ENCODE assay signal across 8 cellular contexts in genomic region chr19:10288662-10289166, GRCh38. TPM values are rescaled to one million over a fixed set of nuclear protein-coding genes. Genes with fewer than 3 reads are reported as not detected.
DNase-seq lines count a peak whose midpoint lies in the region; ATAC-seq and TF ChIP-seq lines count a peak whose summit lies in the region.

No MANE protein-coding gene starts in this region.

- H3K9me3 ChIP-seq in PC-3 (ENCODE audit: low read length), result no peaks in the 10 kb centered on the region

- H4K20me1 ChIP-seq in GM23338 (replicated peaks; ENCODE audit: insufficient read depth) (no peaks in the 10 kb centered on the region; the same call in 1 of the 2 replicates), PC-3 (ENCODE audit: low read length) (no peaks in the 10 kb centered on the region)

- H3K9me2 ChIP-seq in GM23338 (ENCODE audit: insufficient read depth), result no peaks in the 10 kb centered on the region
- H3K9me2 ChIP-seq in PC-3 (replicated peaks; ENCODE audit: low read length), result no peaks in the 10 kb centered on the region

- H3K27me3 Mint-ChIP-seq in GM23338 (ENCODE audit: insufficient read depth, low read depth, poor library complexity), result peaks cover 75% of the 10 kb centered on the region
- H3K27me3 Mint-ChIP-seq in mesothelial cell of epicardium (ENCODE audit: low read depth), result peaks cover 93% of the 10 kb centered on the region

- peaks cover 31% of the 10 kb centered on the region for H3K4me1 Mint-ChIP-seq in GM23338
- peaks cover 45% of the 10 kb centered on the region for H3K4me1 Mint-ChIP-seq in mesothelial cell of epicardium

- H3K9ac ChIP-seq in PC-3 (ENCODE audit: low read length), result no peak overlapping the region

- H2AFZ ChIP-seq in GM23338 (peak overlapping the region; percentile 96), PC-3 (ENCODE audit: low read length) (peak overlapping the region; percentile 80)

- in situ Hi-C loops in brain microvascular endothelial cell (cut with HindIII; ENCODE audit: low pct_ligation_motif_present, low sequenced_read_pairs), result no loop called here

- peak overlapping the region; percentile 55 for H3K4me3 ChIP-seq in BJ (ENCODE audit: low read depth, low read length)
- peak overlapping the region; percentile 71 for H3K4me3 ChIP-seq in GM23338
- H3K4me3 ChIP-seq in PC-3 (ENCODE audit: low read length), result peak overlapping the region; percentile 69
- peak overlapping the region; percentile 32 for H3K4me3 ChIP-seq in brain microvascular endothelial cell (ENCODE audit: low read depth, low read length)

- BruUV-seq in PC-3 (replicated peaks; lab: Mats Ljungman, UMichigan), result no TSS peak

- H3K36me3 ChIP-seq in BJ (ENCODE audit: control insufficient read depth, insufficient read depth, low read length), result peaks cover 11% of the 10 kb centered on the region
- H3K36me3 ChIP-seq in GM23338 (ENCODE audit: insufficient read depth), result no peaks in the 10 kb centered on the region
- 0 out of 2 replicates have a peak, but pooled peaks cover 3% of the 10 kb centered on the region for H3K36me3 ChIP-seq in PC-3 (ENCODE audit: low read depth, low read length)
- H3K36me3 ChIP-seq in brain microvascular endothelial cell (replicated peaks), result peaks cover 13% of the 10 kb centered on the region

- H3K4me3 Mint-ChIP-seq in GM23338, result peak overlapping the region; percentile 77
- H3K4me3 Mint-ChIP-seq in mesothelial cell of epicardium, result peak overlapping the region; percentile 70

- intact Hi-C loops in PC-3 (cut with micrococcal nuclease), result no loop called here

- CTCF ChIA-PET in BJ (lab: Yijun Ruan, JAX), result interaction anchor here (0.8 to 6.6 kb wide), 5 partner anchors 12 to 357 kb away, joined by 3 to 45 read pairs (median 4); partner anchors contain the start of gene ICAM1
- CTCF ChIA-PET in PC-3 (lab: Charles Lee), result interaction anchor here (1.0 to 1.2 kb wide), 2 partner anchors 19 to 115 kb away, joined by 5 read pairs; no protein-coding TSS in a partner anchor

- H3K4me1 ChIP-seq in GM23338 (ENCODE audit: insufficient read depth) (peaks cover 24% of the 10 kb centered on the region), PC-3 (ENCODE audit: insufficient read depth, low read length) (peaks cover 29% of the 10 kb centered on the region)

- H3F3A ChIP-seq in GM23338 (replicated peaks; ENCODE audit: low read depth), result peaks cover 19% of the 10 kb centered on the region; the same call in 1 of the 2 replicates
- H3F3A ChIP-seq in PC-3 (ENCODE audit: low read length, unreplicated experiment), result no peaks in the 10 kb centered on the region

- H3K9me3 Mint-ChIP-seq in GM23338, result peaks cover 3% of the 10 kb centered on the region; the same call in 1 of the 3 replicates
- no peaks in the 10 kb centered on the region for H3K9me3 Mint-ChIP-seq in mesothelial cell of epicardium

- POLR2A ChIA-PET in BJ (lab: Charles Lee) (interaction anchor here (0.9 kb wide), 1 partner anchor 8 kb away, joined by 3 read pairs; no protein-coding TSS in a partner anchor), PC-3 (lab: Charles Lee; ENCODE audit: unreplicated experiment) (no interaction called here)

- H3K4me2 ChIP-seq in GM23338, result peak overlapping the region; percentile 94
- peak overlapping the region; percentile 95 for H3K4me2 ChIP-seq in PC-3 (ENCODE audit: low read length)

- peak; percentile 26 for ATAC-seq in GM23338
- peak; percentile 16; the same call in 1 of the 2 replicates for ATAC-seq in PC-3

- H3K36me3 Mint-ChIP-seq in GM23338 (ENCODE audit: low read depth) (peaks cover 8% of the 10 kb centered on the region; the same call in 2 of the 3 replicates), mesothelial cell of epicardium (no peaks in the 10 kb centered on the region)

- TF ChIP-seq CTCF in BJ (IDR thresholded peaks at IDR 0.05; ENCODE audit: insufficient read depth, low read depth, low read length), result no peak
- TF ChIP-seq CTCF in GM23338 (conservative IDR thresholded peaks at IDR 0.05; ENCODE audit: low read depth in 2 of 2), result no peak
- TF ChIP-seq CTCF in PC-3 (conservative IDR thresholded peaks at IDR 0.05; ENCODE audit: low read depth, low read length), result no peak
- TF ChIP-seq CTCF in brain microvascular endothelial cell (IDR thresholded peaks at IDR 0.05; ENCODE audit: low read depth, low read length, missing control alignments), result no peak
- no peak for TF ChIP-seq CTCF in mesothelial cell of epicardium (IDR thresholded peaks at IDR 0.05; ENCODE audit: unreplicated experiment)

- H3K27ac Mint-ChIP-seq in GM23338 (peak overlapping the region; percentile 80; the same call in 1 of the 2 replicates), mesothelial cell of epicardium (peak overlapping the region; percentile 71)

- H3K27ac ChIP-seq in GM23338 (ENCODE audit: low read depth), result no peak overlapping the region
- no peak overlapping the region for H3K27ac ChIP-seq in PC-3 (ENCODE audit: low read length)
- no peak overlapping the region for H3K27ac ChIP-seq in brain microvascular endothelial cell

- DNase-seq in BJ (ENCODE audit: low read depth), result no peak
- DNase-seq in GM23338 (ENCODE audit: low spot score), result peak; percentile 83
- peak; percentile 57 for DNase-seq in PC-3
- no peak for DNase-seq in brain microvascular endothelial cell
- no peak for DNase-seq in mesothelial cell of epicardium (ENCODE audit: low spot score in 2 of 2, unreplicated experiment in 2 of 2)
- DNase-seq in NCI-H2107 (lab: John Stamatoyannopoulos, UW), result no peak
- no peak for DNase-seq in NK-92 treated with Interleukin-12 subunit alpha and Interleukin-12 subunit beta, amount 100 ng/mL, for 24 hours (lab: John Stamatoyannopoulos, UW)
- no peak for DNase-seq in middle frontal gyrus (ENCODE audit: extremely low spot score, low spot score)

- H3K27me3 ChIP-seq in BJ (ENCODE audit: control insufficient read depth, insufficient read depth, low read length) (peaks cover 6% of the 10 kb centered on the region), GM23338 (ENCODE audit: insufficient read depth) (peaks cover 78% of the 10 kb centered on the region), PC-3 (ENCODE audit: low read length) (peaks cover 19% of the 10 kb centered on the region; the same call in 1 of the 2 replicates), brain microvascular endothelial cell (replicated peaks) (peaks cover 37% of the 10 kb centered on the region)

- H3K79me2 ChIP-seq in GM23338 (replicated peaks; ENCODE audit: insufficient read depth), result no peaks in the 10 kb centered on the region
- no peaks in the 10 kb centered on the region for H3K79me2 ChIP-seq in PC-3 (ENCODE audit: low read length)

TF ChIP-seq in GM23338, 12 proteins besides CTCF, POLR2A, EP300 and RAD21:
- TF ChIP-seq POLR2AphosphoS5 (IDR thresholded peaks at IDR 0.05; ENCODE audit: low read depth) (peak; percentile 23; the same call in 1 of the 2 replicates), EZH2 (IDR thresholded peaks at IDR 0.05; ENCODE audit: low read depth, unreplicated experiment) (no peak), CREB1 (CRISPR knock-in tag; IDR thresholded peaks at IDR 0.05; ENCODE audit: low read depth) (no peak)
TF ChIP-seq in GM23338: peak in this region for 1.

RNA-seq across cellular contexts. Expression of gene ICAM5, which starts 1.0 kb away (rescaled TPM):
- polyA plus RNA-seq in BJ (2011; rRNA removed), result 6.7 and 9.2 TPM in 2 replicates
- 1.8 and 1.9 TPM in 2 replicates for polyA minus RNA-seq in BJ (2011; rRNA and poly(A)+ RNA removed)
- 2.7 and 4.6 TPM in 2 replicates for total RNA-seq in GM23338 (2014; rRNA removed; shearing (Covaris generic))
- 0.47 and 0.78 TPM in 2 replicates for polyA plus RNA-seq in GM23338 (2016; fragmentation: Nextera tagmentation; extraction: Ambion mirVana)
- 1.8 and 2.0 TPM in 2 replicates for total RNA-seq in PC-3 (2014; rRNA removed)
- total RNA-seq in mesothelial cell of epicardium, result 3.3 to 5.7 TPM (median 4.9 TPM) in 3 replicates

RNA-seq across cellular contexts. Expression of gene ICAM4, which starts 2.0 kb away (rescaled TPM):
- polyA plus RNA-seq in BJ (2011; rRNA removed) (1.1 and 1.5 TPM in 2 replicates), GM23338 (2016; fragmentation: Nextera tagmentation; extraction: Ambion mirVana) (0.81 and 0.96 TPM in 2 replicates)
- polyA minus RNA-seq in BJ (2011; rRNA and poly(A)+ RNA removed), result 0.24 and 0.46 TPM in 2 replicates
- total RNA-seq in GM23338 (2014; rRNA removed; shearing (Covaris generic)), result 1.0 and 3.8 TPM in 2 replicates
- total RNA-seq in PC-3 (2014; rRNA removed) (not detected in 2 replicates), mesothelial cell of epicardium (2.0 to 2.6 TPM (median 2.4 TPM) in 3 replicates)

RNA-seq across cellular contexts. Expression of gene ICAM1, which starts 17.8 kb away (rescaled TPM):
- polyA plus RNA-seq in BJ (2011; rRNA removed), result 42.5 and 55.9 TPM in 2 replicates
- polyA minus RNA-seq in BJ (2011; rRNA and poly(A)+ RNA removed), result 31.9 and 34.6 TPM in 2 replicates
- 3.5 and 3.6 TPM in 2 replicates for total RNA-seq in GM23338 (2014; rRNA removed; shearing (Covaris generic))
- polyA plus RNA-seq in GM23338 (2016; fragmentation: Nextera tagmentation; extraction: Ambion mirVana), result 1.0 and 1.6 TPM in 2 replicates
- total RNA-seq in PC-3 (2014; rRNA removed), result 9.4 and 15.3 TPM in 2 replicates
- total RNA-seq in mesothelial cell of epicardium, result 9.0 to 11.6 TPM (median 9.6 TPM) in 3 replicates

RNA-seq across cellular contexts. Expression of gene ZGLP1, which starts 20.9 kb away (rescaled TPM):
- polyA plus RNA-seq in BJ (2011; rRNA removed) (1.2 TPM in 2 replicates), GM23338 (2016; fragmentation: Nextera tagmentation; extraction: Ambion mirVana) (5.3 and 5.9 TPM in 2 replicates)
- polyA minus RNA-seq in BJ (2011; rRNA and poly(A)+ RNA removed), result 1.1 TPM in 1 of 2 replicates, not detected in the other
- 1.5 and 4.7 TPM in 2 replicates for total RNA-seq in GM23338 (2014; rRNA removed; shearing (Covaris generic))
- total RNA-seq in PC-3 (2014; rRNA removed) (1.4 and 1.8 TPM in 2 replicates), mesothelial cell of epicardium (12.8 to 14.9 TPM (median 13.5 TPM) in 3 replicates)

RNA-seq across cellular contexts. Expression of gene FDX2, which starts 27.1 kb away (rescaled TPM):
- 25.6 and 40.1 TPM in 2 replicates for polyA plus RNA-seq in BJ (2011; rRNA removed)
- polyA minus RNA-seq in BJ (2011; rRNA and poly(A)+ RNA removed), result 12.8 and 20.1 TPM in 2 replicates
- 27.3 and 28.7 TPM in 2 replicates for total RNA-seq in GM23338 (2014; rRNA removed; shearing (Covaris generic))
- polyA plus RNA-seq in GM23338 (2016; fragmentation: Nextera tagmentation; extraction: Ambion mirVana), result 29.7 and 35.0 TPM in 2 replicates
- total RNA-seq in PC-3 (2014; rRNA removed), result 79.5 and 98.4 TPM in 2 replicates
- 17.9 to 20.9 TPM (median 18.6 TPM) in 3 replicates for total RNA-seq in mesothelial cell of epicardium

Comparison
In these comparisons a context has a peak if more than half of its experiments do, and no peak if none do; other contexts are left out.
1. DNase-seq: peak in GM23338 (single experiment) and PC-3 (single experiment); none in BJ (single experiment), brain microvascular endothelial cell (single experiment), mesothelial cell of epicardium (0 of 2), NCI-H2107 (single experiment), NK-92 treated with Interleukin-12 subunit alpha and Interleukin-12 subunit beta, amount 100 ng/mL, for 24 hours (single experiment) and middle frontal gyrus (single experiment).
2. Peak in every context shown above with its lines, with median percentiles within 50 percentile points of each other: H3K4me3 ChIP-seq.